In the genomic region with DNA sequence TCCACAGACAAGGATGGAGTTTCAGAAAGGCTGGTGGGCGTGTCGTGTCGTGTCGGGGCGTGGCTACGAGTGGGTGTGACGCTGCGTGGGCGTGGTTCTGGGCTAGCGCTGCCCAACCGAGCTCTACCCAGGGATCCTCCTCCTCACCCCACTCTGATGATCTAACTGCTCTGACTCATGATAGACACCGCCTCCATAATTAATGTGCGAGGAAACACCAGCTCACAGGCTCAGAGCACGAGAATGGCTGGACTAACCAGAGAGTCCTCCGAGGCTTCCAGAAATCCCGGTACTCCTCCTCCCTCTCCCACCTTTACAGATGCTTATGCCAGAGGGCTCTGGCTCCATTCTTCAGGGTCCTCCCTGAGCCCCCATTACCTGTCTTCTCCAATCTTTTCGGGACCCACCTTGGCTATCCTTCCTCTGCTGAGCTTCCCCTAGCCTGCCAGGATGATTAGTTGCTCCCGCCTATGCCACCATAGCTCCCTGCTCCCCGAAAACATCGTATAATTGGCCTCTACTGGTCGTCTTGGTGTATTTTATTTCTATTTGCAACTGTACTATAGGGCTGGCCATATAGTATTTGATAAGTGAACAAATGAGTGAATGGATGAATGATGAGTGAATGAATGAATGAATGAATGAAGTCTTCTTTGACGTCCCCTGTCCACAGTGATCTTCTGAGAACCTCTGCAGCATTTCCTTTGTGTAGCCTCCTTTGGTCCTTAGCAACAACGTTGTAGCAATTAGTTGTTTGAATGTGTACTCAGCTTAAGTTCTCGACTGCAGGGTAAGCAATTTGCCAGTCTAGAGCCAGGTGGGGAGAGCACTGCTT, we compare ENCODE assay signal across 8 cellular contexts. TPM values are rescaled to one million over a fixed set of nuclear protein-coding genes. Genes with fewer than 3 reads are reported as not detected.
DNase-seq lines count a peak whose midpoint lies in the region; ATAC-seq and TF ChIP-seq lines count a peak whose summit lies in the region.

No MANE protein-coding gene starts in this region.

- peak; percentile 52 for TF ChIP-seq POLR2A in NB4 (IDR thresholded peaks at IDR 0.05; ENCODE audit: extremely low read depth, insufficient read length)

- H3K4me3 ChIP-seq in NB4 (ENCODE audit: low read depth, low read length) = peak overlapping the region; percentile 29

- TF ChIP-seq CTCF in GM13977 (IDR thresholded peaks at IDR 0.05; ENCODE audit: extremely low read depth, insufficient read depth, missing control alignments) (no peak), NB4 (IDR thresholded peaks at IDR 0.05; ENCODE audit: low read depth, low read length) (no peak)

- peak; percentile 97 for ATAC-seq in left ventricle myocardium superior
- no peak for ATAC-seq in HG03571 (IDR thresholded peaks at IDR 0.05; ENCODE audit: unreplicated experiment)

- DNase-seq in GM13977 (ENCODE audit: low spot score) (peak; percentile 51), NB4 (ENCODE audit: low read depth) (peak; percentile 93), SW480 (ENCODE audit: low spot score) (peak; percentile 99), amygdala (lab: John Stamatoyannopoulos, UW) (peak in 49 of 56 donors; percentile 8 to 87 (median 65)), left ventricle myocardium superior (peak; percentile 87), putamen (ENCODE audit: low spot score) (peak; percentile 63), DMS79 (lab: John Stamatoyannopoulos, UW) (no peak)

- in situ Hi-C loops in GM13977 (cut with MboI; ENCODE audit: low pct_unique_long_range_greater_than_20kb, low sequenced_read_pairs, unreplicated experiment) = no loop called here

- intact Hi-C loops in left ventricle myocardium superior (cut with micrococcal nuclease) = no loop called here

RNA-seq across cellular contexts. Expression of gene TMPRSS13, which starts 21.7 kb away (rescaled TPM):
- total RNA-seq in left ventricle myocardium superior = 0.15 TPM

RNA-seq across cellular contexts. Expression of gene FXYD6, which starts 31.0 kb away (rescaled TPM):
- total RNA-seq in left ventricle myocardium superior = 35.4 TPM
